Comparison of ENCODE assay signal across 8 cellular contexts in the genomic region with DNA sequence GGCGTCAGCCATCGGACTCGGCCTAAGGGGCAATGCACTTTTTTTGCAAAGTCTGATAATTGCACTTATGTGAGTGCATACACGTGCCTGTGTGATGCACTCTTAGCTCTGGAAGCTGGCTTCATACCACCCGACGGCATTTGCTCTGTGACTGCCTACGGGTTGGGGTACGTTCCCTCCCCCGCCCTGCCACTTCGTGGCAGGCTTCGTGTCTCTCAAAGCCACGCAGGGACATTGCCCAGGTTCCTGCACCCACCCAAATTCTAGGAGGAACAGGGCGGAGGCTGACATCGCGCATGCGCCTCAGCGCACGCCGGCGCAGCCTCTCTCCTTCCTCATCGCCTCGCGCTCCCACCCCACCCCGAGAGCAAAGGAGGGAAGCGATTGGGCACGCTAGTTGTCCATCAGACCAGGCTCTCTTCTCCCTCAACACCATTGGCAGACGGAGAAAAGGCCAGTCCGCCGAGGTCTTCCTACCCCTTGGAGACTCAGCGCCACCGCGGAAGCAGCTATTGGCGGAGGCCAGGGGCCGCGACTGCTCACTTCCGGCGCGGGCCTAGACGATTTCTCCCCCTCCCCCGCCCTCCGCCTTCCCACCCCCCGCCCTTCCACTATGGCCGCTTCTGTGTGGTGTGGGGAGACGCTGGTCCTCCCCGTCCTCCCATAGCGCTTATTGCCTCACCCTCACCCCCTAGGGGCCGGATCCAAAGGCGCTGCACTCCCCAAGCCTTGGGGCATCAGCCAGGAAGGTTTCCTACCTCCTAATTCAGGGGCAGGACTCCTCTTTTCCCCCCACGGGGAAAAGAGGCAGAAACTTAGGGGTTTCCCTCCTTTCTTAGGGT. TPM values are rescaled to one million over a fixed set of nuclear protein-coding genes. Genes with fewer than 3 reads are reported as not detected.
A peak's percentile ranks its signal among the peaks of the same experiment; 100 is the strongest.
DNase-seq lines count a peak whose midpoint lies in the region; ATAC-seq, FAIRE-seq and TF ChIP-seq lines count a peak whose summit lies in the region.

A gene with protein sequence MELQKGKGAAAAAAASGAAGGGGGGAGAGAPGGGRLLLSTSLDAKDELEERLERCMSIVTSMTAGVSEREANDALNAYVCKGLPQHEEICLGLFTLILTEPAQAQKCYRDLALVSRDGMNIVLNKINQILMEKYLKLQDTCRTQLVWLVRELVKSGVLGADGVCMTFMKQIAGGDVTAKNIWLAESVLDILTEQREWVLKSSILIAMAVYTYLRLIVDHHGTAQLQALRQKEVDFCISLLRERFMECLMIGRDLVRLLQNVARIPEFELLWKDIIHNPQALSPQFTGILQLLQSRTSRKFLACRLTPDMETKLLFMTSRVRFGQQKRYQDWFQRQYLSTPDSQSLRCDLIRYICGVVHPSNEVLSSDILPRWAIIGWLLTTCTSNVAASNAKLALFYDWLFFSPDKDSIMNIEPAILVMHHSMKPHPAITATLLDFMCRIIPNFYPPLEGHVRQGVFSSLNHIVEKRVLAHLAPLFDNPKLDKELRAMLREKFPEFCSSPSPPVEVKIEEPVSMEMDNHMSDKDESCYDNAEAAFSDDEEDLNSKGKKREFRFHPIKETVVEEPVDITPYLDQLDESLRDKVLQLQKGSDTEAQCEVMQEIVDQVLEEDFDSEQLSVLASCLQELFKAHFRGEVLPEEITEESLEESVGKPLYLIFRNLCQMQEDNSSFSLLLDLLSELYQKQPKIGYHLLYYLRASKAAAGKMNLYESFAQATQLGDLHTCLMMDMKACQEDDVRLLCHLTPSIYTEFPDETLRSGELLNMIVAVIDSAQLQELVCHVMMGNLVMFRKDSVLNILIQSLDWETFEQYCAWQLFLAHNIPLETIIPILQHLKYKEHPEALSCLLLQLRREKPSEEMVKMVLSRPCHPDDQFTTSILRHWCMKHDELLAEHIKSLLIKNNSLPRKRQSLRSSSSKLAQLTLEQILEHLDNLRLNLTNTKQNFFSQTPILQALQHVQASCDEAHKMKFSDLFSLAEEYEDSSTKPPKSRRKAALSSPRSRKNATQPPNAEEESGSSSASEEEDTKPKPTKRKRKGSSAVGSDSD (plus strand): TSS at position 588 of the 842 bp plus-strand sequence. CDS start 585 bp downstream, outside the sequence.

- peak; percentile 95 for ATAC-seq in GM19397 (IDR thresholded peaks at IDR 0.05; ENCODE audit: unreplicated experiment)
- peak; percentile 95 for ATAC-seq in HG03571 (IDR thresholded peaks at IDR 0.05; ENCODE audit: unreplicated experiment)
- peak; percentile 99 for ATAC-seq in HepG2

- CTCF ChIA-PET in HepG2 (lab: Yijun Ruan, JAX; ENCODE audit: low intra/inter-chr PET ratio, low total read pairs), result no interaction called here

- peak within 1 kb of the TSS; percentile 71 for H2AFZ ChIP-seq in HepG2 (ENCODE audit: low read length)

- peak; percentile 73 to 76 for TF ChIP-seq POLR2A in HepG2 (IDR thresholded peaks at IDR 0.05; ENCODE audit: insufficient read depth in 1 of 2, low read depth in 2 of 2, low read length in 2 of 2)

- peaks cover 46% of the 10 kb centered on the region for H3K4me1 ChIP-seq in HepG2 (ENCODE audit: insufficient read depth, low read length)

- no peaks in the 10 kb centered on the region; a peak in 1 of 5 replicates for H3K27me3 ChIP-seq in HepG2 (ENCODE audit: control insufficient read depth in 1 of 2, insufficient read depth in 2 of 2, low read length in 2 of 2)

- H3K9ac ChIP-seq in HepG2 (ENCODE audit: insufficient read depth, low read depth, low read length), result peak within 1 kb of the TSS; percentile 100

- no peaks in the 10 kb centered on the region for H3K9me3 ChIP-seq in HepG2 (ENCODE audit: low read length)

- H3K27ac ChIP-seq in HepG2 (ENCODE audit: extremely low read length, insufficient read depth, low read length), result peak within 1 kb of the TSS; percentile 95

- intact Hi-C loops in HepG2 (cut with micrococcal nuclease; ENCODE audit: unreplicated experiment), result loop anchor here (2.0 to 5.0 kb wide), 2 partner anchors 15 to 55 kb away; a partner anchor contains a TSS

- peak; percentile 98 for FAIRE-seq in HepG2 (lab: Jason Lieb, UNC)

- H3K36me3 ChIP-seq in HepG2 (replicated peaks in 1 of 2; ENCODE audit: control insufficient read depth in 1 of 2, insufficient read depth in 2 of 2, low read length in 2 of 2), result no peaks in the 10 kb centered on the region

- no TSS peak for BruUV-seq in HepG2 (replicated peaks; lab: Mats Ljungman, UMichigan)

- in situ Hi-C loops in HepG2 (cut with HindIII; ENCODE audit: extremely low pct_ligation_motif_present, low pct_unique_long_range_greater_than_20kb), result no loop called here

- H3K4me3 ChIP-seq in HepG2 (replicated peaks in 1 of 3; ENCODE audit: insufficient read depth in 1 of 3, low read depth in 2 of 3, low read length in 3 of 3), result peak within 1 kb of the TSS; percentile 89 to 95 (median 92)

- peaks cover 12% of the 10 kb centered on the region for H3K79me2 ChIP-seq in HepG2 (ENCODE audit: insufficient read depth, low read length)

- TF ChIP-seq CTCF in HepG2 (CRISPR knock-in tag; IDR thresholded peaks at IDR 0.05), result no peak

- peak; percentile 99 for DNase-seq in CD1c-positive myeloid dendritic cell (ENCODE audit: extremely low spot score)
- DNase-seq in NCI-H82 (lab: John Stamatoyannopoulos, UW), result peak; percentile 100
- peak; percentile 99 for DNase-seq in activated CD4-positive, alpha-beta T cell treated with anti-CD3 and anti-CD28 coated beads, Interleukin-2, amount 50 U/mL, for 48 hours
- DNase-seq in dermis microvascular lymphatic vessel endothelial cell (ENCODE audit: low read depth in 2 of 2), result peak; percentile 99 to 100
- DNase-seq in HepG2 (ENCODE audit: low spot score), result peak; percentile 99
- DNase-seq in stimulated activated CD4-positive, alpha-beta T cell treated with anti-CD3 and anti-CD28 coated beads, Interleukin-4, amount 100 ng/mL, for 1 hour, result peak; percentile 98

- peak within 1 kb of the TSS; percentile 96 for H3K4me2 ChIP-seq in HepG2 (ENCODE audit: low read depth, low read length)

- H4K20me1 ChIP-seq in HepG2 (ENCODE audit: insufficient read depth, low read length), result no peaks in the 10 kb centered on the region

- no peak for TF ChIP-seq RAD21 in HepG2 (CRISPR knock-in tag; IDR thresholded peaks at IDR 0.05)

- POLR2A ChIA-PET in HepG2 (lab: Yijun Ruan, JAX), result interaction anchor here (0.5 to 3.2 kb wide), 34 partner anchors 8 to 1965 kb away, joined by 3 to 27 read pairs (median 4); a partner anchor contains a TSS

- no peak for TF ChIP-seq EP300 in HepG2 (IDR thresholded peaks at IDR 0.05; ENCODE audit: low read depth in 2 of 2, low read length in 2 of 2)
- no peak for TF ChIP-seq EP300 in HepG2 (CRISPR knock-in tag; IDR thresholded peaks at IDR 0.05; ENCODE audit: borderline replicate concordance)

- 15% methylated on average over 8 of the region's 49 CpGs for WGBS in HepG2 (ENCODE audit: low lambda C conversion rate)

TF ChIP-seq in HepG2, 621 proteins besides CTCF, POLR2A, EP300 and RAD21 (continues in another document):
- 0 out of 2 replicates have a peak, but pooled peaks have one; percentile 71 for TF ChIP-seq ZNF839 (CRISPR knock-in tag; IDR thresholded peaks at IDR 0.05; ENCODE audit: borderline replicate concordance)

RNA-seq across cellular contexts. Expression of the gene that starts here (rescaled TPM):
- total RNA-seq in dermis microvascular lymphatic vessel endothelial cell (16.4 and 20.7 TPM in 2 replicates), HepG2 (2016; rRNA removed; fragmentation: Illumina TruSeq; extraction: Trizol) (14.7 and 17.2 TPM in 2 replicates)
- 6.7 TPM in 2 replicates for total RNA-seq in HepG2 (2016; cell fraction: cytosol; rRNA removed; fragmentation: Illumina TruSeq; extraction: Trizol; ENCODE audit: low read depth)
- 12.6 and 16.4 TPM in 2 replicates for total RNA-seq in HepG2 (2016; cell fraction: insoluble cytoplasmic fraction; rRNA removed; fragmentation: Illumina TruSeq; extraction: Trizol)
- total RNA-seq in HepG2 (2016; cell fraction: membrane; rRNA removed; fragmentation: Illumina TruSeq; extraction: Trizol), result 7.1 and 7.2 TPM in 2 replicates
- total RNA-seq in HepG2 (2016; cell fraction: nucleus; rRNA removed; fragmentation: Illumina TruSeq; extraction: Trizol), result 23.2 and 23.6 TPM in 2 replicates
- 27.2 and 28.2 TPM in 2 replicates for polyA plus RNA-seq in HepG2 (2011; rRNA removed)
- 8.2 TPM in 2 replicates for polyA plus RNA-seq in HepG2 (2011; cell fraction: cytosol; rRNA removed)
- polyA plus RNA-seq in HepG2 (2011; cell fraction: nucleus; rRNA removed), result 142 and 147 TPM in 2 replicates
- 16.7 and 18.0 TPM in 2 replicates for polyA plus RNA-seq in HepG2 (2012)
- polyA plus RNA-seq in HepG2 (2016; cell fraction: cytosol; fragmentation: Illumina TruSeq; extraction: Trizol; ENCODE audit: low read depth), result 1.3 and 1.4 TPM in 2 replicates
- polyA plus RNA-seq in HepG2 (2016; cell fraction: insoluble cytoplasmic fraction; fragmentation: Illumina TruSeq; extraction: Trizol; ENCODE audit: low read depth), result 12.9 and 15.4 TPM in 2 replicates
- polyA plus RNA-seq in HepG2 (2016; cell fraction: membrane; fragmentation: Illumina TruSeq; extraction: Trizol; ENCODE audit: low read depth), result 2.8 and 3.9 TPM in 2 replicates
- 58.6 and 63.7 TPM in 2 replicates for polyA plus RNA-seq in HepG2 (2016; cell fraction: nucleus; fragmentation: Illumina TruSeq; extraction: Trizol; ENCODE audit: insufficient read depth, low read depth)
- 33.3 and 85.9 TPM in 2 replicates for polyA minus RNA-seq in HepG2 (2011; rRNA and poly(A)+ RNA removed; ENCODE audit: low replicate concordance)
- 9.0 and 10.7 TPM in 2 replicates for polyA minus RNA-seq in HepG2 (2011; cell fraction: cytosol; rRNA and poly(A)+ RNA removed)
- polyA minus RNA-seq in HepG2 (2011; cell fraction: nucleus; rRNA and poly(A)+ RNA removed), result 39.5 and 49.7 TPM in 2 replicates

Comparison
In these comparisons a context has a peak if more than half of its experiments do, and no peak if none do; other contexts are left out.
1. Peak in every context shown above with its lines: DNase-seq, ATAC-seq, H3K4me3 ChIP-seq and H3K27ac ChIP-seq.